In the genomic region with DNA sequence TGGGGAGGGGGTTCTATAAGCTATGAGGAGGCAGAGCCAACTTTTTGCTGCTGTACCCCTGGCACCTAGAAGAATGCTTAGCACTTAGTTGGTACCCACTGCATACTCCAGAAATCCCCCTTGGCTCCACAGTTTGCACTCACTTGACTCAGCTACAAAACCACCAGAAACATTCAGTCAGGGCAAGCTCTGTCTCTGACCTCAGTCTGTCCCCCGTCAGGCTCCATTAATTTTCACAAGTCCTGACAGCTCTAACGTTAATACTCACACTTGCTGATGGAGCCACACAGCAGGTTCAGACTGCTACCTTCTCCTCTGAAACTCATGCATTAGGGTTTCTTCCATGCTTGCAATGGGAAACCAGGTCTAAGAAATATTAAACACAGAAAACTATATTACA, we compare ENCODE assay signal across 23 cellular contexts.
"Had no signal": no experiment of that assay in that cellular context is flagged by ENCODE, and none has a peak within 500 bp of the region (broad histone marks: within the 10 kb centered on the region; RNA-seq: fewer than 3 reads in every experiment).

No MANE protein-coding gene starts in this region.

- H3K9me3 ChIP-seq: sigmoid colon, testis, vagina had no signal

- H3K36me3 ChIP-seq: cardiac muscle cell, sigmoid colon, vagina had no signal

- H3K4me2 ChIP-seq: smooth muscle cell had no signal

- H3K4me3 ChIP-seq: cardiac muscle cell, sigmoid colon, smooth muscle cell, testis, vagina had no signal

- H3K27me3 ChIP-seq: cardiac muscle cell, foreskin keratinocyte, sigmoid colon, testis, vagina had no signal

- H3K27ac ChIP-seq: cardiac muscle cell, foreskin keratinocyte, sigmoid colon, testis, vagina had no signal

- DNase-seq: activated CD4-positive, alpha-beta memory T cell treated with anti-CD3 and anti-CD28 coated beads for 36 hours; activated CD4-positive, alpha-beta T cell treated with anti-CD3 and anti-CD28 coated beads for 48 hours; activated CD4-positive, CD25-positive, alpha-beta regulatory T cell; activated effector memory CD4-positive, alpha-beta T cell treated with Interleukin-2 at 50 U/mL for 16 hours; activated naive CD4-positive, alpha-beta T cell treated with anti-CD3 and anti-CD28 coated beads for 36 hours; activated naive CD8-positive, alpha-beta T cell treated with anti-CD3 and anti-CD28 coated beads, Interleukin-2, amount 10 ng/mL, durations not matched to agents 7 days and 5 days; activated T-cell treated with anti-CD3 and anti-CD28 coated beads, Interleukin-2, amount 50 U/mL, for 72 hours; amygdala; cortex of kidney; erythroblast; kidney glomerular epithelial cell; left ventricle myocardium superior; mammary epithelial cell; occipital lobe; sigmoid colon; stimulated activated CD4-positive, alpha-beta T cell treated with anti-CD3 and anti-CD28 coated beads, Interleukin-15, amount 100 ng/mL, for 24 hours; T-helper 17 cell; testis had no signal

- ATAC-seq: activated T-cell treated with anti-CD3 and anti-CD28 coated beads, Interleukin-2, amount 50 U/mL, for 72 hours; foreskin keratinocyte; left ventricle myocardium superior; stimulated activated memory B cell treated with anti-CD40 and anti-IgM and Interleukin-4, amounts not matched to agents 10 μg/mL and 1 μg/mL and 100 μg/mL, for 72 hours; T-helper 17 cell had no signal

- H3K4me1 ChIP-seq: foreskin keratinocyte, vagina had no signal
